13 cellular contexts compared by ENCODE assay signal in the genomic region with DNA sequence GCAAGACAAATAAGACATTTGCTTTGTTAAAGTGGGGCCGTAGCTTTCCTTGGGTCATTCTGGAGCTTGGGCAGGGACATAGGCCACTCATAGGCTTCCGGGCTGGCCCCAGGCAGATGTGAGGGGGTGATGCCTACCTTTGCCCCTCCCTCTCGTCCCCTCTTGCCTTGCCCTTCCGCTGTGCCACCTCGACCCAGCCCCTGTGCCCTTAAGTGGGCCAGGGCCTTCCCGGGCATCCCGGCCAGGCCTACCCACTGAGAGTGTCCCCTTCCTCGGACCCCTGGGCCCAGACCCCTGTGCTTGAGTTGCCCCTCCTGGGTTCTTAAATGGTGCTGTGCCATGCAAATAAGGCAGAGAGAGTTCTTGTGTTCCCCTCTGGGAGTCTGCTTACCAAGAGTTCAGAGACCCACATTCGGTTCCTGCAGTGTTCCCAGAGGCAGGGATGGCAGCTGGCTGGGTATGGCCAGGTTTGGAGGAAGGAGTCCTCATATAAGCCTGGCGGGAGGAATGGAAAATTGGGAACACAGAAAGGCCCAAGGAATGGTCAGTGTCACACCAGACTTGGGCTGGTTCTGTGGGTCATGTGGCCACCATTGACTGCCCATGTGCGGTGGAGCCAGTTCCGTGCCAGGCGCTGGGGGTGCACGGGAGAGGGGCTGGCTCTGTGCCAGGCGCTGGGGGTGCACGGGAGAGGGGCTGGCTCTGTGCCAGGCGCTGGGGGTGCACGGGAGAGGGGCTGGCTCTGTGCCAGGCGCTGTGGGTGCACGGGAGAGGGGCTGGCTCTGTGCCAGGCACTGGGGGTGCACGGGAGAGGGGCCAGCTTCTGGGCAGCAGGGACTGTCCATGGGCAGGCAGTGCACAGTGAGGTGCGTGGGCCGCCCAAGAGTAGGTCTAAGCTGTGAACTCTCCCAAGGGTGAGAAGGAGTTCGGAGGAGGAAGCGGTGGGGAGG.
DNase-seq lines count a peak whose midpoint lies in the region; ATAC-seq lines count a peak whose summit lies in the region.
"Had no signal": no experiment of that assay in that cellular context is flagged by ENCODE, and none has a peak within 500 bp of the region (broad histone marks: within the 10 kb centered on the region; RNA-seq: fewer than 3 reads in every experiment).

No MANE protein-coding gene starts in this region.

- ATAC-seq in GM21381 (IDR thresholded peaks at IDR 0.05; ENCODE audit: unreplicated experiment) (no peak), HG03097 (IDR thresholded peaks at IDR 0.05; ENCODE audit: low FRiP score, unreplicated experiment) (no peak)
- ATAC-seq: activated CD8-positive, alpha-beta memory T cell treated with anti-CD3 and anti-CD28 coated beads, Interleukin-2, amount 10 ng/mL, durations not matched to agents 7 days and 5 days; activated naive CD8-positive, alpha-beta T cell treated with anti-CD3 and anti-CD28 coated beads, Interleukin-2, amount 50 U/mL, for 24 hours; natural killer cell treated with Interleukin-12 subunit alpha and Interleukin-12 subunit beta and Interleukin-15 and Interleukin-18, amount 100 ng/mL, for 72 hours had no signal

- peak; percentile 12 to 27 for DNase-seq in SHP77 (lab: John Stamatoyannopoulos, UW)
- no peak for DNase-seq in SHP77 treated with DMSO at 0.1 percent for 48 hours (lab: John Stamatoyannopoulos, UW)
- DNase-seq in NCI-H748 (lab: John Stamatoyannopoulos, UW; ENCODE audit: unreplicated experiment): peak; percentile 88
- DNase-seq in cardiac septum (ENCODE audit: low spot score): peak; percentile 73
- DNase-seq in substantia nigra (lab: John Stamatoyannopoulos, UW): peak in 20 of 49 donors; percentile 12 to 96 (median 34)
- DNase-seq in H4 (ENCODE audit: low spot score): no peak
- DNase-seq: activated CD8-positive, alpha-beta memory T cell treated with anti-CD3 and anti-CD28 coated beads, Interleukin-2, amount 10 ng/mL, durations not matched to agents 7 days and 5 days; activated naive CD8-positive, alpha-beta T cell treated with anti-CD3 and anti-CD28 coated beads, Interleukin-2, amount 50 U/mL, for 24 hours; DND-41; Peyer's patch had no signal

- intact Hi-C loops in cardiac septum (cut with DNase I): no loop called here

- peak overlapping the region; percentile 68 for H3K27ac ChIP-seq in substantia nigra (ENCODE audit: low read depth, low read length, poor library complexity, severe bottlenecking)
- H3K27ac ChIP-seq: Peyer's patch had no signal

Comparison
In these comparisons a context has a peak if more than half of its experiments do, and no peak if none do; other contexts are left out.
1. DNase-seq: peak in SHP77 (2 of 2), NCI-H748 (single experiment) and cardiac septum (single experiment); none in SHP77 treated with DMSO at 0.1 percent for 48 hours (single experiment) and H4 (single experiment).